In the genomic region with DNA sequence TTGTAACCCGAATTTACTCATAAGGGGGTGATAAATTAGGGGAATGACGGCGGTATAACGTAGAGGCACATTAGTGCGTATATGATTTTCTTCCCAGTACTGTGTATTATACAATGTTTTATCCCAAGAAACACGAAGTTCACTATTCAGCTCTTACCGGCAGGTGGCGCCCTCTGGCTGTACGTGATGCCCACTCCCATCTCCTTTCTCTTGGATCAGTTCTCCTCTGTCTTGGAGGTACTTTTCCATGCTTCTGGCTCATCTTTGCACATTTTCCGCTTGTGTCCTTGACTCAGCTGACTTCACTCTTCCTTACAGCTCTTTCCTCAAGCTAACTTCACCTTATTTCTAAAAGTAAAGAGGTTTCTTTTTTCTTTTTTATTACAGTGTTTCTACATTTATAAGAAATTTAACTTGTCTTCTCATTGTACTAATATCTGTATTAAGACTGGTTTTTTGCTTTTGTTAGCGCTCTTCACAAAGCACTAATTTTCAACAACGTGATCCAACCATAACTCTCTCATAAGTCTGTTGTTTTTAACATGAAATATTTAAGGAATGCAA, we compare ENCODE assay signal across 8 cellular contexts. TPM values are rescaled to one million over a fixed set of nuclear protein-coding genes. Genes with fewer than 3 reads are reported as not detected.
DNase-seq lines count a peak whose midpoint lies in the region; ATAC-seq, FAIRE-seq and TF ChIP-seq lines count a peak whose summit lies in the region.

No MANE protein-coding gene starts in this region.

- H3K36me3 Mint-ChIP-seq in activated T-helper 1 cell treated with anti-CD3 and anti-CD28 coated beads, Interleukin-12 subunit alpha, Interleukin-12 subunit beta, Interleukin-2, Interleukin-4 antibody, amounts not matched to agents 30 ng/mL and 10 ng/mL and 1 ng/mL, durations not matched to agents 14 hours and 24 hours and 36 hours (ENCODE audit: low read depth) = no peaks in the 10 kb centered on the region

- no peaks in the 10 kb centered on the region for H3K4me1 ChIP-seq in testis

- FAIRE-seq in RCC 7860 (lab: Jason Lieb, UNC) = peak; percentile 35

- no peak for TF ChIP-seq POLR2A in testis (IDR thresholded peaks at IDR 0.05)

- 8 to 9% methylated on average over 12 of the region's 12 CpGs for WGBS in testis, 2 donors

- H3K36me3 ChIP-seq in testis (ENCODE audit: low read depth, missing control alignments) = no peaks in the 10 kb centered on the region

- no peak overlapping the region for H3K27ac Mint-ChIP-seq in activated T-helper 1 cell treated with anti-CD3 and anti-CD28 coated beads, Interleukin-12 subunit alpha, Interleukin-12 subunit beta, Interleukin-2, Interleukin-4 antibody, amounts not matched to agents 30 ng/mL and 10 ng/mL and 1 ng/mL, durations not matched to agents 14 hours and 24 hours and 36 hours

- H3K4me3 Mint-ChIP-seq in activated T-helper 1 cell treated with anti-CD3 and anti-CD28 coated beads, Interleukin-12 subunit alpha, Interleukin-12 subunit beta, Interleukin-2, Interleukin-4 antibody, amounts not matched to agents 30 ng/mL and 10 ng/mL and 1 ng/mL, durations not matched to agents 14 hours and 24 hours and 36 hours = no peak overlapping the region

- H3K9me3 ChIP-seq in testis = no peaks in the 10 kb centered on the region

- H3K27me3 ChIP-seq in testis = no peaks in the 10 kb centered on the region

- H3K9me3 Mint-ChIP-seq in activated T-helper 1 cell treated with anti-CD3 and anti-CD28 coated beads, Interleukin-12 subunit alpha, Interleukin-12 subunit beta, Interleukin-2, Interleukin-4 antibody, amounts not matched to agents 30 ng/mL and 10 ng/mL and 1 ng/mL, durations not matched to agents 14 hours and 24 hours and 36 hours = peaks cover 4% of the 10 kb centered on the region

- peak; percentile 93 for TF ChIP-seq CTCF in fibroblast of the aortic adventitia (IDR thresholded peaks at IDR 0.05; ENCODE audit: insufficient read depth, low read length)
- TF ChIP-seq CTCF in testis (IDR thresholded peaks at IDR 0.05) = peak; percentile 82 to 87 (median 86)

- ATAC-seq in GM18868 (IDR thresholded peaks at IDR 0.05; ENCODE audit: unreplicated experiment) = no peak

- H3K27me3 Mint-ChIP-seq in activated T-helper 1 cell treated with anti-CD3 and anti-CD28 coated beads, Interleukin-12 subunit alpha, Interleukin-12 subunit beta, Interleukin-2, Interleukin-4 antibody, amounts not matched to agents 30 ng/mL and 10 ng/mL and 1 ng/mL, durations not matched to agents 14 hours and 24 hours and 36 hours (ENCODE audit: insufficient read depth) = peaks cover 29% of the 10 kb centered on the region

- intact Hi-C loops in activated T-helper 1 cell treated with anti-CD3 and anti-CD28 coated beads, Interleukin-12 subunit alpha, Interleukin-12 subunit beta, Interleukin-2, Interleukin-4 antibody, amounts not matched to agents 30 ng/mL and 10 ng/mL and 1 ng/mL, durations not matched to agents 14 hours and 24 hours and 36 hours (cut with micrococcal nuclease) = loop anchor here (1.0 to 5.0 kb wide), 3 partner anchors 98 to 332 kb away; no protein-coding TSS in a partner anchor
- intact Hi-C loops in testis (cut with DNase I; ENCODE audit: low total_unique reads) = no loop called here

- peaks cover 9% of the 10 kb centered on the region for H3K4me1 Mint-ChIP-seq in activated T-helper 1 cell treated with anti-CD3 and anti-CD28 coated beads, Interleukin-12 subunit alpha, Interleukin-12 subunit beta, Interleukin-2, Interleukin-4 antibody, amounts not matched to agents 30 ng/mL and 10 ng/mL and 1 ng/mL, durations not matched to agents 14 hours and 24 hours and 36 hours (ENCODE audit: low read depth)

- no peak overlapping the region for H3K4me3 ChIP-seq in fibroblast of the aortic adventitia (ENCODE audit: low read depth, low read length)
- no peak overlapping the region for H3K4me3 ChIP-seq in testis

- DNase-seq in EL (peak; percentile 58), Kasumi-1 (lab: John Stamatoyannopoulos, UW) (peak; percentile 84 to 92), RCC 7860 (ENCODE audit: low spot score) (peak; percentile 67), fibroblast of the aortic adventitia (ENCODE audit: low read depth) (peak; percentile 67), nucleus accumbens (lab: John Stamatoyannopoulos, UW) (peak in 47 of 56 donors; percentile 11 to 92 (median 56)), testis (peak; percentile 93)
- peak; percentile 54 for DNase-seq in activated T-helper 1 cell treated with anti-CD3 and anti-CD28 coated beads, Interleukin-12 subunit alpha, Interleukin-12 subunit beta, Interleukin-2, Interleukin-4 antibody, amounts not matched to agents 30 ng/mL and 10 ng/mL and 1 ng/mL, durations not matched to agents 14 hours and 24 hours and 36 hours (ENCODE audit: low spot score)

- no peak overlapping the region for H3K27ac ChIP-seq in testis

RNA-seq across cellular contexts. Expression of gene TMEM176B, which starts 21.3 kb away (rescaled TPM):
- total RNA-seq in activated T-helper 1 cell treated with anti-CD3 and anti-CD28 coated beads, Interleukin-12 subunit alpha, Interleukin-12 subunit beta, Interleukin-2, Interleukin-4 antibody, amounts not matched to agents 30 ng/mL and 10 ng/mL and 1 ng/mL, durations not matched to agents 14 hours and 24 hours and 36 hours = not detected in 2 replicates
- total RNA-seq in fibroblast of the aortic adventitia (ENCODE audit: low replicate concordance) (1.9 TPM in 1 of 2 replicates, not detected in the other), testis (1 to 10 TPM; 3.9 to 6.6 TPM)
- polyA plus RNA-seq in testis (ENCODE audit: insufficient read depth, low read depth, low replicate concordance) = 69.3 TPM

RNA-seq across cellular contexts. Expression of gene TMEM176A, which starts 21.7 kb away (rescaled TPM):
- not detected in 2 replicates for total RNA-seq in activated T-helper 1 cell treated with anti-CD3 and anti-CD28 coated beads, Interleukin-12 subunit alpha, Interleukin-12 subunit beta, Interleukin-2, Interleukin-4 antibody, amounts not matched to agents 30 ng/mL and 10 ng/mL and 1 ng/mL, durations not matched to agents 14 hours and 24 hours and 36 hours
- not detected in 2 replicates for total RNA-seq in fibroblast of the aortic adventitia (ENCODE audit: low replicate concordance)
- total RNA-seq in testis = 1 to 10 TPM; 1.6 to 4.2 TPM
- polyA plus RNA-seq in testis (ENCODE audit: insufficient read depth, low read depth, low replicate concordance) = 34.7 TPM

RNA-seq across cellular contexts. Expression of gene GIMAP5, which starts 41.6 kb away (rescaled TPM):
- 53.8 and 59.7 TPM in 2 replicates for total RNA-seq in activated T-helper 1 cell treated with anti-CD3 and anti-CD28 coated beads, Interleukin-12 subunit alpha, Interleukin-12 subunit beta, Interleukin-2, Interleukin-4 antibody, amounts not matched to agents 30 ng/mL and 10 ng/mL and 1 ng/mL, durations not matched to agents 14 hours and 24 hours and 36 hours
- total RNA-seq in fibroblast of the aortic adventitia (ENCODE audit: low replicate concordance) (not detected in 2 replicates), testis (10 to 100 TPM in 1 of 2 donors, 1 to 10 TPM in 1; 8.4 to 10.6 TPM)
- 13.6 TPM for polyA plus RNA-seq in testis (ENCODE audit: insufficient read depth, low read depth, low replicate concordance)
